In the genomic region with DNA sequence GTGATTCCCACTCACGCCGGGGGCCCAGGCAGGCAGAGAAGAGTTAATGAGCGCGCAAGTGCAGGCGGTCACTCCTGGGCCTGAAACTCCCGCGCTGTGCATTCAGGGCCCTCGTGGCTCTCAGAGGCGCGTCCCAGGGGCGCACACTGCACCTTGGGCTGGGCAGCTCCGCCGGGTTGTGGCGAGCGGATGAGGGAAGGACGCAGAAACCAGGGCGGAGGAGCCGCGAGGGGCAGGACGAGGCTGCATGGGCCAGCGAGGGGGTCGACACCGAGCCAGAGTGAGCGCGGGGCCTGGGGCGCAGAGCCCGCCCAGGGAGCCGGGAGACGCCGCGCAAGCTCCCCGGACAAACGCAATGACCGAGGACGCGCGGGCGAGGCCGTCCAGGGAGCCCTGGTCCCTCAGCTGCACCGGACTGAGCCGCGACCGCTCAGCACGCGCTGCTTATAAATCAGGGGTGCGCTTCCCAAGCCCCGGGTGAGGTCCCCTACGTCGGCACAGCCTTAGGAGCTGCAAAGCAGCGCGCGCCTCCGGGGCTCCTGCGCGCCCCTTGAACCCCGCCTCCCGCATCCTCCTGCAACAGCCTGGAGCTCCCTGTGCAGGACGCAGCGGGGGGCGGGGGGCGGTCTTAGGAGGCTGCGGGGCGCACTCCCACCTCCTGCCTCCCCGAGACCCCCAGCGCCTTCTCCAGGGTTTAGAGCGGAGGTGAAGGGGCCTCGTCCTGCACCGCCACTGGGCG, we compare ENCODE assay signal across 15 cellular contexts.
DNase-seq lines count a peak whose midpoint lies in the region; ATAC-seq and TF ChIP-seq lines count a peak whose summit lies in the region.
"Had no signal": no experiment of that assay in that cellular context is flagged by ENCODE, and none has a peak within 500 bp of the region (broad histone marks: within the 10 kb centered on the region; RNA-seq: fewer than 3 reads in every experiment).

No MANE protein-coding gene starts in this region.

- no peaks in the 10 kb centered on the region for H3K9me3 Mint-ChIP-seq in activated naive CD8-positive, alpha-beta T cell treated with anti-CD3 and anti-CD28 coated beads, Interleukin-2, amount 50 U/mL, for 24 hours
- H3K9me3 Mint-ChIP-seq in progenitor cell of endocrine pancreas (ENCODE audit: low read depth) = no peaks in the 10 kb centered on the region

- DNase-seq in H7 (peak; percentile 76), progenitor cell of endocrine pancreas (ENCODE audit: low spot score, unreplicated experiment) (no peak), T-helper 9 cell (no peak), sigmoid colon (no peak), HuH-7 (ENCODE audit: low spot score) (no peak)
- no peak for DNase-seq in activated naive CD8-positive, alpha-beta T cell treated with anti-CD3 and anti-CD28 coated beads, Interleukin-2, amount 50 U/mL, for 24 hours
- DNase-seq: DND-41, Karpas-422, NCI-H187, NCI-H748 treated with DMSO at 0.1 percent for 48 hours, SHP77 had no signal

- no peak for TF ChIP-seq POLR2A in sigmoid colon (IDR thresholded peaks at IDR 0.05)

- H3K36me3 Mint-ChIP-seq in activated naive CD8-positive, alpha-beta T cell treated with anti-CD3 and anti-CD28 coated beads, Interleukin-2, amount 50 U/mL, for 24 hours (ENCODE audit: low read depth) = peaks cover 4% of the 10 kb centered on the region
- no peaks in the 10 kb centered on the region for H3K36me3 Mint-ChIP-seq in progenitor cell of endocrine pancreas (ENCODE audit: insufficient read depth)

- no peak overlapping the region for H3K27ac ChIP-seq in sigmoid colon
- H3K27ac ChIP-seq: BLaER1 treated with 17β-estradiol and CSF1 and Interleukin-3, amounts not matched to agents 10 nM and 100 nM had no signal

- H3K27me3 ChIP-seq in H7 (ENCODE audit: control insufficient read depth, insufficient read depth, low read length) (peaks cover 20% of the 10 kb centered on the region), sigmoid colon (peaks cover 14 to 50% (median 43%) of the 10 kb centered on the region in 3 donors)

- H3K4me3 ChIP-seq in H7 (ENCODE audit: insufficient read depth, low read depth, low read length) (peak overlapping the region; percentile 52), iPS-18c (ENCODE audit: insufficient read depth, low read depth, low read length) (peak overlapping the region; percentile 55), sigmoid colon (peak overlapping the region in 1 of 4 donors; percentile 15)
- H3K4me3 ChIP-seq: GM12878 had no signal

- ATAC-seq in activated naive CD8-positive, alpha-beta T cell treated with anti-CD3 and anti-CD28 coated beads, Interleukin-2, amount 50 U/mL, for 24 hours = no peak
- ATAC-seq in HG03521 (IDR thresholded peaks at IDR 0.05; ENCODE audit: unreplicated experiment) = no peak
- ATAC-seq: GM12878 had no signal

- H3K4me1 ChIP-seq in sigmoid colon = peaks cover 0 to 9% (median 2%) of the 10 kb centered on the region in 4 donors

- H3K27ac Mint-ChIP-seq in activated naive CD8-positive, alpha-beta T cell treated with anti-CD3 and anti-CD28 coated beads, Interleukin-2, amount 50 U/mL, for 24 hours = no peak overlapping the region
- H3K27ac Mint-ChIP-seq in progenitor cell of endocrine pancreas = no peak overlapping the region

- WGBS in sigmoid colon, 2 donors = 4 to 5% methylated on average over 69 of the region's 69 CpGs

- no peak for TF ChIP-seq EP300 in sigmoid colon (IDR thresholded peaks at IDR 0.05)

- H3K4me1 Mint-ChIP-seq in activated naive CD8-positive, alpha-beta T cell treated with anti-CD3 and anti-CD28 coated beads, Interleukin-2, amount 50 U/mL, for 24 hours = peaks cover 5% of the 10 kb centered on the region
- H3K4me1 Mint-ChIP-seq in progenitor cell of endocrine pancreas (ENCODE audit: low read depth) = no peaks in the 10 kb centered on the region

- intact Hi-C loops in sigmoid colon (cut with DNase I) = no loop called here

- TF ChIP-seq CTCF in progenitor cell of endocrine pancreas (IDR thresholded peaks at IDR 0.05; ENCODE audit: unreplicated experiment) = no peak
- TF ChIP-seq CTCF in sigmoid colon (IDR thresholded peaks at IDR 0.05) = no peak

- peak overlapping the region; percentile 40 for H3K4me3 Mint-ChIP-seq in activated naive CD8-positive, alpha-beta T cell treated with anti-CD3 and anti-CD28 coated beads, Interleukin-2, amount 50 U/mL, for 24 hours
- H3K4me3 Mint-ChIP-seq in progenitor cell of endocrine pancreas (ENCODE audit: low read depth) = peak overlapping the region; percentile 60

- no peaks in the 10 kb centered on the region for H3K36me3 ChIP-seq in H7 (replicated peaks; ENCODE audit: control insufficient read depth, insufficient read depth, low read length)
- H3K36me3 ChIP-seq in sigmoid colon = no peaks in the 10 kb centered on the region
- H3K36me3 ChIP-seq: BLaER1 treated with 17β-estradiol and CSF1 and Interleukin-3, amounts not matched to agents 10 nM and 100 nM had no signal

- H3K27me3 Mint-ChIP-seq in activated naive CD8-positive, alpha-beta T cell treated with anti-CD3 and anti-CD28 coated beads, Interleukin-2, amount 50 U/mL, for 24 hours = peaks cover 28% of the 10 kb centered on the region
- peaks cover 33% of the 10 kb centered on the region for H3K27me3 Mint-ChIP-seq in progenitor cell of endocrine pancreas

- no peaks in the 10 kb centered on the region for H3K9me3 ChIP-seq in iPS-18c (ENCODE audit: control insufficient read depth, insufficient read depth, low read length)
- no peaks in the 10 kb centered on the region for H3K9me3 ChIP-seq in sigmoid colon
